12 cellular contexts compared by ENCODE assay signal in the genomic region with DNA sequence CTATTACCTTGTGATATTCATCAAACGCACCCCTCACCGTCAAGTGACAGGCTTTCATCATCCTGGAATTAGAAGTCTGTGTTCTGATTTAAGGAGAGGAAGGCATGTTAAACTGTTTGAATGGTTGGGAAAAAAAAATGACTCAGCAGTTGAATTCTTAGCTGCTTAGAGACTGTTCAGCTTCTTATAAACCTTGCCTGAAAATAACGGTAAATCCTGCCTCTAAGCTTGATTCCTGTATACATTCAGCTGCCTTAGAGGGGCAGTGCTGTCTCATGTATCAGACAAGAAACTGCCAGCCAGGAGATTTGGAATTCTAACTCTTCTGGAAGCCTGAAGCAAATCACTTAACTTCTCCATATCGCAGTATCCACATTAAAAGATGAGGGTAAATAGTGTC.
DNase-seq lines count a peak whose midpoint lies in the region; ATAC-seq and TF ChIP-seq lines count a peak whose summit lies in the region.
"Had no signal": no experiment of that assay in that cellular context is flagged by ENCODE, and none has a peak within 500 bp of the region (broad histone marks: within the 10 kb centered on the region; RNA-seq: fewer than 3 reads in every experiment).

No MANE protein-coding gene starts in this region.

- intact Hi-C loops in PC-3 (cut with micrococcal nuclease) = no loop called here

- no peak for ATAC-seq in PC-3
- no peak for ATAC-seq in GM18868 (IDR thresholded peaks at IDR 0.05; ENCODE audit: unreplicated experiment)

- no peak overlapping the region for H3K4me3 ChIP-seq in PC-3 (ENCODE audit: low read length)
- H3K4me3 ChIP-seq in neural cell (ENCODE audit: low read length) = no peak overlapping the region
- H3K4me3 ChIP-seq: SJCRH30 had no signal

- no peaks in the 10 kb centered on the region for H3K36me3 ChIP-seq in PC-3 (ENCODE audit: low read depth, low read length)
- H3K36me3 ChIP-seq in neural cell (ENCODE audit: insufficient read depth, low read length) = no peaks in the 10 kb centered on the region
- H3K36me3 ChIP-seq: SJCRH30 had no signal

- POLR2A ChIA-PET in PC-3 (lab: Charles Lee; ENCODE audit: unreplicated experiment) = no interaction called here

- H3K9ac ChIP-seq in PC-3 (ENCODE audit: low read length) (no peak overlapping the region), neural cell (ENCODE audit: low read length) (no peak overlapping the region)

- H3K4me2 ChIP-seq in PC-3 (ENCODE audit: low read length) (no peak overlapping the region), neural cell (ENCODE audit: low read length) (no peak overlapping the region)

- H3K27ac ChIP-seq in PC-3 (ENCODE audit: low read length) (no peak overlapping the region), neural cell (ENCODE audit: low read length) (no peak overlapping the region)
- H3K27ac ChIP-seq: SJCRH30 had no signal

- H3F3A ChIP-seq in PC-3 (ENCODE audit: low read length, unreplicated experiment) (no peaks in the 10 kb centered on the region), neural cell (ENCODE audit: insufficient read depth, low read length, poor library complexity, severe bottlenecking) (no peaks in the 10 kb centered on the region)

- peak; percentile 84 for TF ChIP-seq RAD21 in neural cell (conservative IDR thresholded peaks at IDR 0.05)

- H3K27me3 ChIP-seq in PC-3 (ENCODE audit: low read length) (peaks cover 51% of the 10 kb centered on the region), neural cell (ENCODE audit: insufficient read depth, low read depth, low read length) (no peaks in the 10 kb centered on the region)
- H3K27me3 ChIP-seq: SJCRH30 had no signal

- H2AFZ ChIP-seq in PC-3 (ENCODE audit: low read length) (no peak overlapping the region), neural cell (ENCODE audit: low read depth, low read length) (no peak overlapping the region)

- CTCF ChIA-PET in PC-3 (lab: Charles Lee) = no interaction called here

- H3K9me3 ChIP-seq in PC-3 (ENCODE audit: low read length) = no peaks in the 10 kb centered on the region
- H3K9me3 ChIP-seq in neural cell (ENCODE audit: low read length) = no peaks in the 10 kb centered on the region
- H3K9me3 ChIP-seq: SJCRH30 had no signal

- H3K79me2 ChIP-seq in PC-3 (ENCODE audit: low read length) (no peaks in the 10 kb centered on the region), neural cell (replicated peaks; ENCODE audit: insufficient read depth, low read length) (no peaks in the 10 kb centered on the region)

- no peak for TF ChIP-seq EP300 in neural cell (conservative IDR thresholded peaks at IDR 0.05; ENCODE audit: poor library complexity, severe bottlenecking)

- H4K20me1 ChIP-seq in PC-3 (ENCODE audit: low read length) (no peaks in the 10 kb centered on the region), neural cell (ENCODE audit: insufficient read depth) (no peaks in the 10 kb centered on the region)

- DNase-seq in H4 (ENCODE audit: low spot score) (peak; percentile 43), PC-3 (peak; percentile 12), fibroblast of the conjunctiva (ENCODE audit: low read depth) (peak; percentile 1), GM19238 (ENCODE audit: insufficient read length, low spot score) (no peak), MV-4-11 (lab: John Stamatoyannopoulos, UW) (no peak), EL (no peak)
- DNase-seq: activated CD4-positive, alpha-beta T cell treated with anti-CD3 and anti-CD28 coated beads, Interleukin-2, amount 50 U/mL, for 4 hours; Calu3; NCI-H1048 had no signal

- BruUV-seq in PC-3 (replicated peaks; lab: Mats Ljungman, UMichigan) = no TSS peak

- H3K4me1 ChIP-seq in PC-3 (ENCODE audit: insufficient read depth, low read length) = no peaks in the 10 kb centered on the region
- H3K4me1 ChIP-seq: SJCRH30 had no signal

- H3K9me2 ChIP-seq in PC-3 (replicated peaks; ENCODE audit: low read length) (no peaks in the 10 kb centered on the region), neural cell (ENCODE audit: insufficient read depth, low read length) (no peaks in the 10 kb centered on the region)

- TF ChIP-seq CTCF in PC-3 (conservative IDR thresholded peaks at IDR 0.05; ENCODE audit: low read depth, low read length) (no peak; the same call in 1 of the 2 replicates), neural cell (IDR thresholded peaks at IDR 0.05; ENCODE audit: poor library complexity, severe bottlenecking) (peak; percentile 76)

TF ChIP-seq in neural cell, 6 proteins besides CTCF, POLR2A, EP300 and RAD21:
- TF ChIP-seq, protein P1, sequence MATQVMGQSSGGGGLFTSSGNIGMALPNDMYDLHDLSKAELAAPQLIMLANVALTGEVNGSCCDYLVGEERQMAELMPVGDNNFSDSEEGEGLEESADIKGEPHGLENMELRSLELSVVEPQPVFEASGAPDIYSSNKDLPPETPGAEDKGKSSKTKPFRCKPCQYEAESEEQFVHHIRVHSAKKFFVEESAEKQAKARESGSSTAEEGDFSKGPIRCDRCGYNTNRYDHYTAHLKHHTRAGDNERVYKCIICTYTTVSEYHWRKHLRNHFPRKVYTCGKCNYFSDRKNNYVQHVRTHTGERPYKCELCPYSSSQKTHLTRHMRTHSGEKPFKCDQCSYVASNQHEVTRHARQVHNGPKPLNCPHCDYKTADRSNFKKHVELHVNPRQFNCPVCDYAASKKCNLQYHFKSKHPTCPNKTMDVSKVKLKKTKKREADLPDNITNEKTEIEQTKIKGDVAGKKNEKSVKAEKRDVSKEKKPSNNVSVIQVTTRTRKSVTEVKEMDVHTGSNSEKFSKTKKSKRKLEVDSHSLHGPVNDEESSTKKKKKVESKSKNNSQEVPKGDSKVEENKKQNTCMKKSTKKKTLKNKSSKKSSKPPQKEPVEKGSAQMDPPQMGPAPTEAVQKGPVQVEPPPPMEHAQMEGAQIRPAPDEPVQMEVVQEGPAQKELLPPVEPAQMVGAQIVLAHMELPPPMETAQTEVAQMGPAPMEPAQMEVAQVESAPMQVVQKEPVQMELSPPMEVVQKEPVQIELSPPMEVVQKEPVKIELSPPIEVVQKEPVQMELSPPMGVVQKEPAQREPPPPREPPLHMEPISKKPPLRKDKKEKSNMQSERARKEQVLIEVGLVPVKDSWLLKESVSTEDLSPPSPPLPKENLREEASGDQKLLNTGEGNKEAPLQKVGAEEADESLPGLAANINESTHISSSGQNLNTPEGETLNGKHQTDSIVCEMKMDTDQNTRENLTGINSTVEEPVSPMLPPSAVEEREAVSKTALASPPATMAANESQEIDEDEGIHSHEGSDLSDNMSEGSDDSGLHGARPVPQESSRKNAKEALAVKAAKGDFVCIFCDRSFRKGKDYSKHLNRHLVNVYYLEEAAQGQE (IDR thresholded peaks at IDR 0.05; ENCODE audit: borderline replicate concordance) = peak; percentile 76
- TF ChIP-seq TAF1 (IDR thresholded peaks at IDR 0.05; ENCODE audit: low read depth) = no peak
- TF ChIP-seq SMC3 (conservative IDR thresholded peaks at IDR 0.05; ENCODE audit: poor library complexity) = peak; percentile 75
- TF ChIP-seq EZH2 (IDR thresholded peaks at IDR 0.05; ENCODE audit: borderline replicate concordance, insufficient read depth, low read length, poor library complexity, severe bottlenecking) = no peak
- TF ChIP-seq POLR2AphosphoS5 (IDR thresholded peaks at IDR 0.05) = no peak
- TF ChIP-seq MXI1 (conservative IDR thresholded peaks at IDR 0.05; ENCODE audit: poor library complexity, severe bottlenecking) = no peak

Comparison
In these comparisons a context has a peak if more than half of its experiments do, and no peak if none do; other contexts are left out.
1. DNase-seq: peak in H4 (single experiment), PC-3 (single experiment) and fibroblast of the conjunctiva (single experiment); none in GM19238 (single experiment), MV-4-11 (single experiment) and EL (single experiment).